In the genomic region with DNA sequence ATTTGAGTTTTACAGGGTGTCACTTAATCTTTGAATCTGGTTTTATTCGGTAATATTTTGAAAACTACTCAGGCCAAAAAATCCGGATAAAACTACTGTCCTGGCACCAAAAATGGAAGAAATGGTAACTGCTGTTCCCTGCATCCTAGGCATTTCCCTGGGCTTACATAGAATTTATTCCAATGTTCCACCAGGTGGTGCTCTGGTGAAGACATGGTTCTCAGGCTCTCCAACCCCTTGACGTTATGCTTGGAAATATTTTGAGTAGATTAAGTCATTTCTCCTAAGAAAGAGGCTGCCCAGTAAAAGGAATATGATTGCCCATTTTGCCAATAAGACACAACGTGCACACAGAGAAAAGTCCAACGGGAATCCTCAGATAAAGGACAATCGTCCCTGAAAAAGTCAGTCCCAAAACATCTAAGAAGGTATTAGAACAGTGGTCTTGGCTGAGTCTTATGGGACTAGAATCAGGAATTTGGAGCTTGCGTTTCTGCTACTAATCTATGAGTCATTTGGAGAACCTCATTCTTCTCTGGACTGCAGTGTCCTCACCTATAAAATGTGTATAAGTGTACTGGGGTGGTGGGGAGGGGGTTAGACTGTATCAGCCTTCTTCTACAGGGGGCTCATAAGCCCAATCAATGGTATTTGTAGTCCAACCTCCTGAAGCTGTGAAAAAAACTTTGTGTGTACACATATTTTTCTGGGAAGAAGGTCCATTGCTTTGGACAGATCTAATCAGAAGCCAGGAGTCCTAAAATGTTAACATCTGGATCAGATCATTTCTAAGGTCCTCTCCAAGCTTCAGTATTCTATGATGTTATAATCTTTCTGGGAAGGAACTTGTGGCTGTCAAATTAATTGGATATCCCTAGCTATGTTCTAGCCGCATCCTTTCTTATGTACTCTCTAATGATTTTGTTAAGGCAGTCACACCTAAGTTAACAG, we compare ENCODE assay signal across 8 cellular contexts.
DNase-seq lines count a peak whose midpoint lies in the region; ATAC-seq and TF ChIP-seq lines count a peak whose summit lies in the region.

No MANE protein-coding gene starts in this region.

- POLR2A ChIA-PET in RWPE1 (lab: Yijun Ruan, JAX; ENCODE audit: low non-redundant PET) = interaction anchor here (0.8 kb wide), 1 partner anchor 18 kb away, joined by 3 read pairs; no protein-coding TSS in a partner anchor

- H3K27ac ChIP-seq in RWPE1 = no peak overlapping the region

- CTCF ChIA-PET in RWPE1 (lab: Yijun Ruan, JAX) = interaction anchor here (0.6 to 1.6 kb wide), 8 partner anchors 14 to 153 kb away, joined by 3 to 6 read pairs (median 4); no protein-coding TSS in a partner anchor

- TF ChIP-seq CTCF in RWPE1 (conservative IDR thresholded peaks at IDR 0.05; ENCODE audit: low read depth) (peak; percentile 69), fibroblast of the aortic adventitia (IDR thresholded peaks at IDR 0.05; ENCODE audit: insufficient read depth, low read length) (peak; percentile 63)

- ATAC-seq in HG03442 (IDR thresholded peaks at IDR 0.05; ENCODE audit: unreplicated experiment) (no peak), HG03196 (IDR thresholded peaks at IDR 0.05; ENCODE audit: unreplicated experiment) (no peak), HG03432 (IDR thresholded peaks at IDR 0.05; ENCODE audit: unreplicated experiment) (no peak)

- DNase-seq in DMS114 treated with DMSO at 0.1 percent for 48 hours (lab: John Stamatoyannopoulos, UW; ENCODE audit: unreplicated experiment) (peak; percentile 26), HS-5 (ENCODE audit: low read depth) (peak; percentile 33), RWPE1 (ENCODE audit: low spot score) (peak; percentile 75), fibroblast of the aortic adventitia (ENCODE audit: low read depth) (peak; percentile 77), pons (ENCODE audit: low spot score) (peak; percentile 58)

- no peak overlapping the region for H3K4me3 ChIP-seq in fibroblast of the aortic adventitia (ENCODE audit: low read depth, low read length)

Comparison
In these comparisons a context has a peak if more than half of its experiments do, and no peak if none do; other contexts are left out.
1. DNase-seq: peak in every context shown above with its lines; median percentile 77 in fibroblast of the aortic adventitia; 75 in RWPE1; 58 in pons; 33 in HS-5; 26 in DMS114 treated with DMSO at 0.1 percent for 48 hours.